Comparison of ENCODE assay signal across 10 cellular contexts in genomic region chr11:46236918-46237247, GRCh38. TPM values are rescaled to one million over a fixed set of nuclear protein-coding genes. Genes with fewer than 3 reads are reported as not detected.
DNase-seq lines count a peak whose midpoint lies in the region; FAIRE-seq and TF ChIP-seq lines count a peak whose summit lies in the region.
"Had no signal": no experiment of that assay in that cellular context is flagged by ENCODE, and none has a peak within 500 bp of the region (broad histone marks: within the 10 kb centered on the region; RNA-seq: fewer than 3 reads in every experiment).

No MANE protein-coding gene starts in this region.

- no peaks in the 10 kb centered on the region for H3K9me3 ChIP-seq in hepatocyte (ENCODE audit: low read depth)
- no peaks in the 10 kb centered on the region for H3K9me3 ChIP-seq in smooth muscle cell (replicated peaks; ENCODE audit: low read depth)
- H3K9me3 ChIP-seq: thyroid gland had no signal

- FAIRE-seq in GM12892 (lab: Jason Lieb, UNC) = no peak
- FAIRE-seq: A204.1 had no signal

- DNase-seq in T-helper 2 cell treated with Interferon-gamma antibody and Interleukin-4, amounts not matched to agents 5 μg/mL and 100 μg/mL, for 36 hours (ENCODE audit: low spot score) = no peak
- DNase-seq in T-helper 2 cell (no peak), hepatocyte (ENCODE audit: low spot score) (no peak), smooth muscle cell (lab: John Stamatoyannopoulos, UW; ENCODE audit: unreplicated experiment) (no peak), GM12892 (ENCODE audit: insufficient read length) (no peak), hepatic stellate cell (ENCODE audit: low spot score) (no peak), NCI-H1436 (lab: John Stamatoyannopoulos, UW) (no peak)
- no peak for DNase-seq in activated CD4-positive, alpha-beta memory T cell treated with anti-CD3 and anti-CD28 coated beads for 36 hours

- H3K4me1 ChIP-seq in hepatocyte (ENCODE audit: insufficient read depth) (peaks cover 24% of the 10 kb centered on the region), smooth muscle cell (ENCODE audit: low read depth) (peaks cover 31% of the 10 kb centered on the region)

- peaks cover 31% of the 10 kb centered on the region for H3K27me3 Mint-ChIP-seq in T-helper 2 cell treated with Interferon-gamma antibody and Interleukin-4, amounts not matched to agents 5 μg/mL and 100 μg/mL, for 36 hours (ENCODE audit: low read depth)
- H3K27me3 Mint-ChIP-seq in activated CD4-positive, alpha-beta memory T cell treated with anti-CD3 and anti-CD28 coated beads for 36 hours = peaks cover 4% of the 10 kb centered on the region

- no peak overlapping the region for H3K27ac ChIP-seq in hepatocyte
- H3K27ac ChIP-seq in smooth muscle cell (ENCODE audit: low read depth) = peak overlapping the region; percentile 64

- intact Hi-C loops in activated CD4-positive, alpha-beta memory T cell treated with anti-CD3 and anti-CD28 coated beads for 36 hours (cut with micrococcal nuclease) = loop anchor here (1.0 to 2.0 kb wide), 2 partner anchors 110 to 318 kb away; partner anchors contain the start of gene DGKZ

- no peak overlapping the region for H3K9ac ChIP-seq in smooth muscle cell (ENCODE audit: low read depth)

- no peaks in the 10 kb centered on the region for H3K27me3 ChIP-seq in hepatocyte
- no peaks in the 10 kb centered on the region for H3K27me3 ChIP-seq in smooth muscle cell (ENCODE audit: low read depth)
- H3K27me3 ChIP-seq: thyroid gland had no signal

- no peaks in the 10 kb centered on the region for H3K36me3 Mint-ChIP-seq in T-helper 2 cell treated with Interferon-gamma antibody and Interleukin-4, amounts not matched to agents 5 μg/mL and 100 μg/mL, for 36 hours (ENCODE audit: low read depth)
- no peaks in the 10 kb centered on the region for H3K36me3 Mint-ChIP-seq in activated CD4-positive, alpha-beta memory T cell treated with anti-CD3 and anti-CD28 coated beads for 36 hours

- 39% methylated on average over 5 of the region's 5 CpGs for WGBS in hepatocyte (ENCODE audit: low lambda C conversion rate, missing lambda C conversion rate)
- WGBS in smooth muscle cell (ENCODE audit: low lambda C conversion rate) = 33% methylated on average over 4 of the region's 5 CpGs

- TF ChIP-seq CTCF in hepatocyte (IDR thresholded peaks at IDR 0.05; ENCODE audit: poor library complexity) = no peak
- no peak for TF ChIP-seq CTCF in smooth muscle cell (IDR thresholded peaks at IDR 0.05; ENCODE audit: borderline replicate concordance, insufficient read depth, poor library complexity, severe bottlenecking)

- H2AFZ ChIP-seq in hepatocyte (peak overlapping the region; percentile 85), smooth muscle cell (ENCODE audit: low read depth) (no peak overlapping the region)

- peak overlapping the region; percentile 83 for H3K27ac Mint-ChIP-seq in T-helper 2 cell treated with Interferon-gamma antibody and Interleukin-4, amounts not matched to agents 5 μg/mL and 100 μg/mL, for 36 hours
- peak overlapping the region; percentile 88 for H3K27ac Mint-ChIP-seq in activated CD4-positive, alpha-beta memory T cell treated with anti-CD3 and anti-CD28 coated beads for 36 hours

- CTCF ChIA-PET in activated CD4-positive, alpha-beta memory T cell treated with anti-CD3 and anti-CD28 coated beads for 36 hours (lab: Charles Lee) = interaction anchor here (2.1 to 19.7 kb wide), 2 partner anchors 78 to 125 kb away, joined by 11 to 479 read pairs; no protein-coding TSS in a partner anchor

- peak overlapping the region; percentile 89 for H3K4me2 ChIP-seq in hepatocyte
- peak overlapping the region; percentile 91 for H3K4me2 ChIP-seq in smooth muscle cell

- H3K36me3 ChIP-seq in hepatocyte (replicated peaks; ENCODE audit: insufficient read depth, low read depth) = no peaks in the 10 kb centered on the region
- no peaks in the 10 kb centered on the region for H3K36me3 ChIP-seq in smooth muscle cell (ENCODE audit: low read depth)
- H3K36me3 ChIP-seq: thyroid gland had no signal

- no peak for TF ChIP-seq POLR2A in GM12892 (IDR thresholded peaks at IDR 0.05; ENCODE audit: low read depth, low read length)

- H3F3A ChIP-seq in smooth muscle cell (ENCODE audit: low read depth) = peaks cover 10% of the 10 kb centered on the region

- H3K4me3 Mint-ChIP-seq in T-helper 2 cell treated with Interferon-gamma antibody and Interleukin-4, amounts not matched to agents 5 μg/mL and 100 μg/mL, for 36 hours = peak overlapping the region; percentile 77
- H3K4me3 Mint-ChIP-seq in activated CD4-positive, alpha-beta memory T cell treated with anti-CD3 and anti-CD28 coated beads for 36 hours = peak overlapping the region; percentile 82

- H4K20me1 ChIP-seq in hepatocyte (ENCODE audit: insufficient read depth, poor library complexity, severe bottlenecking) = no peaks in the 10 kb centered on the region
- no peaks in the 10 kb centered on the region for H4K20me1 ChIP-seq in smooth muscle cell (ENCODE audit: low read depth)

- H3K4me3 ChIP-seq in hepatocyte (no peak overlapping the region), smooth muscle cell (peak overlapping the region; percentile 50)

- H3K9me3 Mint-ChIP-seq in T-helper 2 cell treated with Interferon-gamma antibody and Interleukin-4, amounts not matched to agents 5 μg/mL and 100 μg/mL, for 36 hours = peaks cover 6% of the 10 kb centered on the region
- no peaks in the 10 kb centered on the region for H3K9me3 Mint-ChIP-seq in activated CD4-positive, alpha-beta memory T cell treated with anti-CD3 and anti-CD28 coated beads for 36 hours

- H3K9me2 ChIP-seq in hepatocyte (replicated peaks; ENCODE audit: insufficient read depth) = no peaks in the 10 kb centered on the region

- POLR2A ChIA-PET in activated CD4-positive, alpha-beta memory T cell treated with anti-CD3 and anti-CD28 coated beads for 36 hours (lab: Charles Lee) = interaction anchor here (1.0 kb wide), 1 partner anchor 114 kb away, joined by 3 read pairs; no protein-coding TSS in a partner anchor

- H3K79me2 ChIP-seq in hepatocyte (no peaks in the 10 kb centered on the region), smooth muscle cell (ENCODE audit: low read depth) (no peaks in the 10 kb centered on the region)

- peaks cover 23% of the 10 kb centered on the region for H3K4me1 Mint-ChIP-seq in T-helper 2 cell treated with Interferon-gamma antibody and Interleukin-4, amounts not matched to agents 5 μg/mL and 100 μg/mL, for 36 hours (ENCODE audit: low read depth)
- peaks cover 26% of the 10 kb centered on the region for H3K4me1 Mint-ChIP-seq in activated CD4-positive, alpha-beta memory T cell treated with anti-CD3 and anti-CD28 coated beads for 36 hours (ENCODE audit: low read depth)

RNA-seq across cellular contexts. Expression of gene CREB3L1, which starts 40.6 kb away (rescaled TPM):
- total RNA-seq in activated CD4-positive, alpha-beta memory T cell treated with anti-CD3 and anti-CD28 coated beads for 36 hours = not detected
- total RNA-seq in hepatocyte = 20.3 and 22.9 TPM in 2 replicates
- polyA plus RNA-seq in hepatocyte = 275 and 276 TPM in 2 replicates
- 49.1 and 63.3 TPM in 2 replicates for total RNA-seq in smooth muscle cell
- polyA plus RNA-seq in smooth muscle cell = 385 and 437 TPM in 2 replicates
- 1.6 TPM for polyA plus RNA-seq in GM12892 (2012; ENCODE audit: missing spikeins)

Comparison
In these comparisons a context has a peak if more than half of its experiments do, and no peak if none do; other contexts are left out.
1. RNA of gene CREB3L1, which starts 40.6 kb away (total RNA-seq): 49.1 to 63.3 TPM in smooth muscle cell and 20.3 to 22.9 TPM in hepatocyte; not detected in activated CD4-positive, alpha-beta memory T cell treated with anti-CD3 and anti-CD28 coated beads for 36 hours; every median in the first group is over 10 times any median in the second.